In the genomic region with DNA sequence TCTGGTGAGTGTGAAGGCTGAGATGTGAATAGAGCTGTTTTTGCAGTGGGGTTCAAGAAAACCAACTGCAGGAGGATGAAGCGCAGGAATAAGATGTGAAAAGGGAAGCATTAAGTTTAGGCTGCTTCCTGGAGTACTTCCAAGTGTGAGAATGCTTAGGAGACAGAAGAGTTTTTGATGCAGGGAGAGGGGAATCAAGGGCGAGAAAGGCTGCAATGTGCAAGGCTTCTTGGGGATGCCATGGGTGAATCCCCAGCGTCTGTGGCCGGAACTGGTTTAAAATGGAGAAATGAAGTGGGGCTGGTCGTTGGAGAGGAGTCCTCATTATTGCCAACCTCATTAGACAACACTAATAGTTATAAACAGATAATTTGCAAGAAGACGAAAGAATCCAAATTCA, we compare ENCODE assay signal across 27 cellular contexts.
DNase-seq lines count a peak whose midpoint lies in the region; ATAC-seq and TF ChIP-seq lines count a peak whose summit lies in the region.
"Had no signal": no experiment of that assay in that cellular context is flagged by ENCODE, and none has a peak within 500 bp of the region (broad histone marks: within the 10 kb centered on the region; RNA-seq: fewer than 3 reads in every experiment).

No MANE protein-coding gene starts in this region.

- in situ Hi-C loops in GM23248 (cut with MboI): no loop called here

- H3K79me2 ChIP-seq in GM23248 (ENCODE audit: insufficient read depth) (peaks cover 45% of the 10 kb centered on the region; the same call in 1 of the 2 replicates), fibroblast of lung (ENCODE audit: control insufficient read depth, insufficient read depth, low read length) (no peaks in the 10 kb centered on the region), OCI-LY7 (ENCODE audit: insufficient read depth, low read depth, low read length) (no peaks in the 10 kb centered on the region)
- H3K79me2 ChIP-seq: hepatocyte had no signal

- peaks cover 6% of the 10 kb centered on the region for H3K9me3 Mint-ChIP-seq in osteocyte (ENCODE audit: unreplicated experiment)
- peaks cover 24% of the 10 kb centered on the region for H3K9me3 Mint-ChIP-seq in activated CD4-positive, alpha-beta memory T cell treated with anti-CD3 and anti-CD28 coated beads for 36 hours

- no peak overlapping the region for H2AFZ ChIP-seq in GM23248
- no peak overlapping the region for H2AFZ ChIP-seq in fibroblast of lung (ENCODE audit: low read length)
- no peak overlapping the region for H2AFZ ChIP-seq in OCI-LY7 (ENCODE audit: low read length)
- H2AFZ ChIP-seq: hepatocyte had no signal

- H3K4me3 ChIP-seq in GM23248: peak overlapping the region; percentile 18; the same call in 1 of the 2 replicates
- H3K4me3 ChIP-seq in fibroblast of lung (replicated peaks in 1 of 4; ENCODE audit: control extremely low read depth in 1 of 4, insufficient read depth in 1 of 4, low read depth in 3 of 4, low read length in 4 of 4): no peak overlapping the region
- H3K4me3 ChIP-seq in OCI-LY7 (ENCODE audit: low read depth, low read length, poor library complexity, severe bottlenecking): no peak overlapping the region
- H3K4me3 ChIP-seq: adrenal gland, hepatocyte, K562, left lung, ovary, right atrium auricular region, thyroid gland had no signal

- BruUV-seq in OCI-LY7 (replicated peaks; lab: Mats Ljungman, UMichigan): no TSS peak

- TF ChIP-seq CTCF in fibroblast of lung (conservative IDR thresholded peaks at IDR 0.05 in 1 of 2, IDR thresholded peaks at IDR 0.05 in 1 of 2; ENCODE audit: low read depth in 1 of 2, low read length in 2 of 2): no peak
- TF ChIP-seq CTCF in osteocyte (IDR thresholded peaks at IDR 0.05): no peak
- TF ChIP-seq CTCF in OCI-LY7 (conservative IDR thresholded peaks at IDR 0.05; ENCODE audit: low read length): no peak

- peak overlapping the region; percentile 94 for H3K27ac Mint-ChIP-seq in osteocyte (ENCODE audit: unreplicated experiment)
- no peak overlapping the region for H3K27ac Mint-ChIP-seq in activated CD4-positive, alpha-beta memory T cell treated with anti-CD3 and anti-CD28 coated beads for 36 hours
- H3K27ac Mint-ChIP-seq: activated CD8-positive, alpha-beta T cell treated with anti-CD3 and anti-CD28 coated beads for 36 hours; dendritic cell treated with granulocyte-macrophage colony-stimulating factor and Interleukin-4, amounts not matched to agents 40 ng/mL and 50 ng/mL, for 4 days; mesothelial cell of epicardium; naive thymus-derived CD8-positive, alpha-beta T cell; T-cell had no signal

- H3K4me1 Mint-ChIP-seq in osteocyte (ENCODE audit: unreplicated experiment): peaks cover 35% of the 10 kb centered on the region
- H3K4me1 Mint-ChIP-seq in activated CD4-positive, alpha-beta memory T cell treated with anti-CD3 and anti-CD28 coated beads for 36 hours (ENCODE audit: low read depth): no peaks in the 10 kb centered on the region
- H3K4me1 Mint-ChIP-seq: CD4-positive, CD25-positive, alpha-beta regulatory T cell; mesothelial cell of epicardium; T-cell had no signal

- H3K9me3 ChIP-seq in GM23248 (ENCODE audit: low read depth) (no peaks in the 10 kb centered on the region), fibroblast of lung (ENCODE audit: control insufficient read depth, insufficient read depth, low read depth, low read length) (no peaks in the 10 kb centered on the region), OCI-LY7 (ENCODE audit: low read length) (no peaks in the 10 kb centered on the region)
- H3K9me3 ChIP-seq: adrenal gland, ovary, thyroid gland had no signal

- H3K27me3 ChIP-seq in GM23248 (replicated peaks; ENCODE audit: insufficient read depth): no peaks in the 10 kb centered on the region
- no peaks in the 10 kb centered on the region for H3K27me3 ChIP-seq in fibroblast of lung (ENCODE audit: control insufficient read depth, insufficient read depth, low read length)
- H3K27me3 ChIP-seq: adrenal gland, hepatocyte, left lung, ovary, right atrium auricular region, thyroid gland had no signal

- no peaks in the 10 kb centered on the region for H4K20me1 ChIP-seq in GM23248 (ENCODE audit: insufficient read depth)
- H4K20me1 ChIP-seq in fibroblast of lung (ENCODE audit: control insufficient read depth, extremely low read depth, insufficient read depth, low read length): no peaks in the 10 kb centered on the region
- no peaks in the 10 kb centered on the region for H4K20me1 ChIP-seq in OCI-LY7 (ENCODE audit: insufficient read depth, low read length)

- H3K27ac ChIP-seq in GM23248 (peak overlapping the region; percentile 87), fibroblast of lung (ENCODE audit: insufficient read depth, low read length) (peak overlapping the region; percentile 85), OCI-LY7 (ENCODE audit: low read depth, low read length, poor library complexity, severe bottlenecking) (no peak overlapping the region)
- H3K27ac ChIP-seq: adrenal gland, hepatocyte, left lung, ovary, right atrium auricular region had no signal

- H3K4me3 Mint-ChIP-seq in osteocyte (ENCODE audit: unreplicated experiment): peak overlapping the region; percentile 19
- no peak overlapping the region for H3K4me3 Mint-ChIP-seq in activated CD4-positive, alpha-beta memory T cell treated with anti-CD3 and anti-CD28 coated beads for 36 hours
- H3K4me3 Mint-ChIP-seq: activated CD8-positive, alpha-beta T cell treated with anti-CD3 and anti-CD28 coated beads for 36 hours; CD4-positive, CD25-positive, alpha-beta regulatory T cell; dendritic cell treated with granulocyte-macrophage colony-stimulating factor and Interleukin-4, amounts not matched to agents 40 ng/mL and 50 ng/mL, for 4 days; mesothelial cell of epicardium; T-cell had no signal

- WGBS in GM23248 (ENCODE audit: low coverage in 1 of 2, low lambda C conversion rate in 2 of 2, missing lambda C conversion rate in 2 of 2), 2 experiments: 61 to 77% methylated on average over 6 of the region's 6 CpGs

- H3K9me2 ChIP-seq in GM23248 (ENCODE audit: insufficient read depth) (no peaks in the 10 kb centered on the region; the same call in 1 of the 2 replicates), OCI-LY7 (ENCODE audit: insufficient read depth, low read length) (no peaks in the 10 kb centered on the region)

- DNase-seq in GM23248: peak; percentile 35
- peak; percentile 33 to 34 for DNase-seq in fibroblast of lung (ENCODE audit: low read depth in 2 of 2)
- DNase-seq in osteocyte (ENCODE audit: extremely low spot score, unreplicated experiment): no peak
- no peak for DNase-seq in SKM-1 treated with dmso at 0.1 percent for 144 hours (lab: John Stamatoyannopoulos, UW; ENCODE audit: unreplicated experiment)
- DNase-seq in OCI-LY7 (ENCODE audit: low spot score): no peak
- no peak for DNase-seq in activated CD4-positive, alpha-beta memory T cell treated with anti-CD3 and anti-CD28 coated beads for 36 hours
- DNase-seq in foreskin melanocyte: no peak
- DNase-seq: activated effector memory CD4-positive, alpha-beta T cell treated with anti-CD3 and anti-CD28 coated beads, Interleukin-2, amount 50 U/mL, for 16 hours; adrenal gland; CD4-positive, CD25-positive, alpha-beta regulatory T cell; naive thymus-derived CD8-positive, alpha-beta T cell; NCI-H1436; NCI-H446; Right ventricle myocardium superior; stimulated activated naive CD8-positive, alpha-beta T cell treated with anti-CD3 and anti-CD28 coated beads, Interleukin-15, Interleukin-2, amounts not matched to agents 100 U/mL and 50 U/mL, for 24 hours; T-cell had no signal

- peaks cover 27% of the 10 kb centered on the region for H3K4me1 ChIP-seq in GM23248 (ENCODE audit: insufficient read depth)
- H3K4me1 ChIP-seq in fibroblast of lung (ENCODE audit: control insufficient read depth, extremely low read depth, insufficient read depth, low read length): peaks cover 3% of the 10 kb centered on the region
- no peaks in the 10 kb centered on the region for H3K4me1 ChIP-seq in OCI-LY7 (ENCODE audit: insufficient read depth, low read length, poor library complexity, severe bottlenecking)
- H3K4me1 ChIP-seq: adrenal gland, left lung, right atrium auricular region, thyroid gland had no signal

- intact Hi-C loops in OCI-LY7 (cut with micrococcal nuclease; ENCODE audit: unreplicated experiment): no loop called here
- intact Hi-C loops in activated CD4-positive, alpha-beta memory T cell treated with anti-CD3 and anti-CD28 coated beads for 36 hours (cut with micrococcal nuclease): no loop called here

- peak overlapping the region; percentile 46 for H3K4me2 ChIP-seq in GM23248 (ENCODE audit: unreplicated experiment)
- no peak overlapping the region for H3K4me2 ChIP-seq in fibroblast of lung (ENCODE audit: extremely low read depth, insufficient read depth, low read length)
- H3K4me2 ChIP-seq in OCI-LY7 (ENCODE audit: low read length): no peak overlapping the region
- H3K4me2 ChIP-seq: hepatocyte had no signal

- peaks cover 4% of the 10 kb centered on the region for H3K36me3 Mint-ChIP-seq in osteocyte (ENCODE audit: unreplicated experiment)
- H3K36me3 Mint-ChIP-seq in activated CD4-positive, alpha-beta memory T cell treated with anti-CD3 and anti-CD28 coated beads for 36 hours: no peaks in the 10 kb centered on the region
- H3K36me3 Mint-ChIP-seq: CD4-positive, CD25-positive, alpha-beta regulatory T cell; mesothelial cell of epicardium; naive thymus-derived CD8-positive, alpha-beta T cell; T-cell had no signal

- POLR2A ChIA-PET in OCI-LY7 (lab: Charles Lee): no interaction called here
- POLR2A ChIA-PET in activated CD4-positive, alpha-beta memory T cell treated with anti-CD3 and anti-CD28 coated beads for 36 hours (lab: Charles Lee): no interaction called here

- CTCF ChIA-PET in OCI-LY7 (lab: Charles Lee; ENCODE audit: unreplicated experiment): no interaction called here
- CTCF ChIA-PET in activated CD4-positive, alpha-beta memory T cell treated with anti-CD3 and anti-CD28 coated beads for 36 hours (lab: Charles Lee): no interaction called here

- H3K27me3 Mint-ChIP-seq in osteocyte (ENCODE audit: unreplicated experiment): no peaks in the 10 kb centered on the region
- H3K27me3 Mint-ChIP-seq in activated CD4-positive, alpha-beta memory T cell treated with anti-CD3 and anti-CD28 coated beads for 36 hours: no peaks in the 10 kb centered on the region
- H3K27me3 Mint-ChIP-seq: activated CD8-positive, alpha-beta T cell treated with anti-CD3 and anti-CD28 coated beads for 36 hours; CD4-positive, CD25-positive, alpha-beta regulatory T cell; dendritic cell treated with granulocyte-macrophage colony-stimulating factor and Interleukin-4, amounts not matched to agents 40 ng/mL and 50 ng/mL, for 4 days; T-cell had no signal

- H3K36me3 ChIP-seq in GM23248 (ENCODE audit: low read depth): no peaks in the 10 kb centered on the region
- H3K36me3 ChIP-seq in fibroblast of lung (ENCODE audit: control insufficient read depth, insufficient read depth, low read length): no peaks in the 10 kb centered on the region
- H3K36me3 ChIP-seq in OCI-LY7 (ENCODE audit: insufficient read depth, low read length): no peaks in the 10 kb centered on the region
- H3K36me3 ChIP-seq: adrenal gland, left lung, ovary, right atrium auricular region, thyroid gland had no signal

- ATAC-seq in SK-N-SH treated with all-trans-retinoic acid at 6 μM for 48 hours: peak; percentile 10; the same call in 2 of the 3 replicates
- ATAC-seq: activated CD4-positive, CD25-positive, alpha-beta regulatory T cell treated with anti-CD3 and anti-CD28 coated beads, Interleukin-2, amount 50 U/mL, for 24 hours; activated CD8-positive, alpha-beta T cell treated with anti-CD3 and anti-CD28 coated beads for 36 hours; K562; naive thymus-derived CD8-positive, alpha-beta T cell; stimulated activated naive CD8-positive, alpha-beta T cell treated with anti-CD3 and anti-CD28 coated beads, Interleukin-15, Interleukin-2, amounts not matched to agents 100 U/mL and 50 U/mL, for 24 hours; T-cell had no signal

- peaks cover 29% of the 10 kb centered on the region for H3F3A ChIP-seq in GM23248 (ENCODE audit: insufficient read depth)

- H3K9ac ChIP-seq in GM23248 (peak overlapping the region; percentile 45), fibroblast of lung (ENCODE audit: insufficient read depth, low read length) (no peak overlapping the region)

Comparison
In these comparisons a context has a peak if more than half of its experiments do, and no peak if none do; other contexts are left out.
1. DNase-seq: peak in GM23248 (single experiment) and fibroblast of lung (2 of 2); none in osteocyte (single experiment), SKM-1 treated with dmso at 0.1 percent for 144 hours (single experiment), OCI-LY7 (single experiment), activated CD4-positive, alpha-beta memory T cell treated with anti-CD3 and anti-CD28 coated beads for 36 hours (single experiment) and foreskin melanocyte (single experiment).